ENCODE assay signal across 8 cellular contexts in the genomic region with DNA sequence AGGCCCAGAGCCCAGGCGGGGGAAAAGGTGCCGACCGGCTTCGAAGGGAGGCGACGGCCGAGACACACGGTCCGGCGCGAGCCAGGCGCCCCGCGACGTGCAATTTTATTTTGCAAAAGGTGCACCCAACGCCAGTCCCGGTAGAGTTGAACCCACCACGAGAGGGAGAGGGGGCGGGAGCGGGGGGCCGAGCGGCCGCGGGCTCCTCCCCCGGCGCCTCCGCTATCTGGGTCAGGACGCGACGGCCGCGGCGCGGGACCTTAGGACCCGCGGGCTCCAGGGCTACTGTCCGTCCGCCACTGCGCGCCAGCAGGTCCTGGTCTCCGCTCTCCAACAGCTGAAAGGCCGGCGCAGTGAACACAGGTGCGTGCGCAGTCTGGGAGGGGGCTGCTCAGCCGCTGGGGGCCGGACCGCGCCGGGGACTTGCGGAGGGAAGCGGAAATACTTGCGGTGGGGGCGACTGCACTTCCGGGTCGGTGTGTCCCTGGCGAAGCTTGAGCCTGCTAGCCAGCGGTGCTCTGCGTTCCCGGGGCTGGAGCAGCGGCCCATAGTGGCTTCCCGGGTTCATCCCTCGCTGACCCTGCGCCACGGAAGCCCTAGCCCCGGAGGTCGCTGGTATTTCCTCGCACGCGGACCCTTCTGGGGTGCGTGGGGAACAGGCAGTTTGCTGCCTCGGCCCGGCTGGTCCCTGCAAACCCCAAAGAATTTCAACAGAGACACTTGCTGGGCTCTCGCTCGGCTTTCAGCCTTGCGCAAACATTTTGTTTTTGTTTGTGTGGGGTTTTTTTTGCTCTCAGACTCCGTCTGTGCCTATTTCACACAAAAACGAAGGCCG. TPM values are rescaled to one million over a fixed set of nuclear protein-coding genes. Genes with fewer than 3 reads are reported as not detected.
DNase-seq lines count a peak whose midpoint lies in the region; ATAC-seq and TF ChIP-seq lines count a peak whose summit lies in the region.

A gene with protein sequence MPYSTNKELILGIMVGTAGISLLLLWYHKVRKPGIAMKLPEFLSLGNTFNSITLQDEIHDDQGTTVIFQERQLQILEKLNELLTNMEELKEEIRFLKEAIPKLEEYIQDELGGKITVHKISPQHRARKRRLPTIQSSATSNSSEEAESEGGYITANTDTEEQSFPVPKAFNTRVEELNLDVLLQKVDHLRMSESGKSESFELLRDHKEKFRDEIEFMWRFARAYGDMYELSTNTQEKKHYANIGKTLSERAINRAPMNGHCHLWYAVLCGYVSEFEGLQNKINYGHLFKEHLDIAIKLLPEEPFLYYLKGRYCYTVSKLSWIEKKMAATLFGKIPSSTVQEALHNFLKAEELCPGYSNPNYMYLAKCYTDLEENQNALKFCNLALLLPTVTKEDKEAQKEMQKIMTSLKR (plus strand): TSS at position 225 of the 835 bp plus-strand sequence. CDS start 3,991 bp downstream, outside the sequence.

- H2AFZ ChIP-seq in parathyroid adenoma, result peak within 1 kb of the TSS; percentile 99

- ATAC-seq in activated naive CD8-positive, alpha-beta T cell treated with anti-CD3 and anti-CD28 coated beads, Interleukin-2, amount 10 ng/mL, durations not matched to agents 7 days and 5 days (ENCODE audit: low read depth), result peak; percentile 88
- ATAC-seq in Right ventricle myocardium superior (ENCODE audit: poor library complexity), result peak; percentile 98

- no peak for TF ChIP-seq CTCF in GM06990 (IDR thresholded peaks at IDR 0.05; ENCODE audit: insufficient read depth, low read length, poor library complexity, severe bottlenecking)
- no peak for TF ChIP-seq CTCF in parathyroid adenoma (IDR thresholded peaks at IDR 0.05)
- TF ChIP-seq CTCF in tibial nerve (IDR thresholded peaks at IDR 0.05), result peak in 2 of 5 experiments; percentile 8 to 23

- H3K4me3 Mint-ChIP-seq in activated naive CD8-positive, alpha-beta T cell treated with anti-CD3 and anti-CD28 coated beads, Interleukin-2, amount 10 ng/mL, durations not matched to agents 7 days and 5 days, result peak within 1 kb of the TSS; percentile 92

- no peaks in the 10 kb centered on the region; the same call in 1 of the 2 replicates for H3K27me3 ChIP-seq in GM06990 (replicated peaks; ENCODE audit: control insufficient read depth, insufficient read depth, low read length)
- H3K27me3 ChIP-seq in parathyroid adenoma (ENCODE audit: control insufficient read depth, insufficient read depth, low read length), result no peaks in the 10 kb centered on the region
- H3K27me3 ChIP-seq in tibial nerve, result no peaks in the 10 kb centered on the region

- H3K27ac ChIP-seq in parathyroid adenoma (peak within 1 kb of the TSS; percentile 70), tibial nerve (peak within 1 kb of the TSS; percentile 74 to 96 (median 92))

- H3K4me1 ChIP-seq in parathyroid adenoma, result no peaks in the 10 kb centered on the region
- peaks cover 0 to 18% (median 0%) of the 10 kb centered on the region in 4 donors for H3K4me1 ChIP-seq in tibial nerve

- CTCF ChIA-PET in HEK293T (lab: Yijun Ruan, JAX), result interaction anchor here (0.9 kb wide), 1 partner anchor 34 kb away, joined by 3 read pairs; no protein-coding TSS in a partner anchor

- no peaks in the 10 kb centered on the region for H3K9me3 Mint-ChIP-seq in activated naive CD8-positive, alpha-beta T cell treated with anti-CD3 and anti-CD28 coated beads, Interleukin-2, amount 10 ng/mL, durations not matched to agents 7 days and 5 days

- no peaks in the 10 kb centered on the region for H3K79me2 ChIP-seq in parathyroid adenoma

- H3K36me3 Mint-ChIP-seq in activated naive CD8-positive, alpha-beta T cell treated with anti-CD3 and anti-CD28 coated beads, Interleukin-2, amount 10 ng/mL, durations not matched to agents 7 days and 5 days, result peaks cover 1% of the 10 kb centered on the region

- peak within 1 kb of the TSS; percentile 49 for H3K9ac ChIP-seq in parathyroid adenoma

- WGBS in tibial nerve, 2 donors, result 0 to 2% methylated on average over 26 to 70 of the region's 79 CpGs

- peaks cover 26% of the 10 kb centered on the region for H3K27me3 Mint-ChIP-seq in activated naive CD8-positive, alpha-beta T cell treated with anti-CD3 and anti-CD28 coated beads, Interleukin-2, amount 10 ng/mL, durations not matched to agents 7 days and 5 days

- H3K4me3 ChIP-seq in GM06990 (replicated peaks; ENCODE audit: low read depth, low read length) (peak within 1 kb of the TSS; percentile 83), parathyroid adenoma (ENCODE audit: low read depth, low read length) (peak within 1 kb of the TSS; percentile 79), tibial nerve (peak within 1 kb of the TSS; percentile 65 to 98 (median 90))

- TF ChIP-seq EP300 in tibial nerve (IDR thresholded peaks at IDR 0.05), result peak in 1 of 2 donors; percentile 92

- no peaks in the 10 kb centered on the region for H3K9me3 ChIP-seq in parathyroid adenoma (ENCODE audit: control insufficient read depth, low read length)
- no peaks in the 10 kb centered on the region for H3K9me3 ChIP-seq in tibial nerve

- H3K27ac Mint-ChIP-seq in activated naive CD8-positive, alpha-beta T cell treated with anti-CD3 and anti-CD28 coated beads, Interleukin-2, amount 10 ng/mL, durations not matched to agents 7 days and 5 days, result peak within 1 kb of the TSS; percentile 97

- H3K4me1 Mint-ChIP-seq in activated naive CD8-positive, alpha-beta T cell treated with anti-CD3 and anti-CD28 coated beads, Interleukin-2, amount 10 ng/mL, durations not matched to agents 7 days and 5 days, result peaks cover 14% of the 10 kb centered on the region

- intact Hi-C loops in Right ventricle myocardium superior (cut with DNase I), result no loop called here

- peak within 1 kb of the TSS; percentile 85 for H3K4me2 ChIP-seq in parathyroid adenoma (ENCODE audit: low read length)

- TF ChIP-seq POLR2A in tibial nerve (IDR thresholded peaks at IDR 0.05), result peak; percentile 58 to 75

- POLR2A ChIA-PET in HEK293T (lab: Yijun Ruan, JAX), result interaction anchor here (0.7 to 1.6 kb wide), 7 partner anchors 15 to 826 kb away, joined by 3 to 5 read pairs (median 4); partner anchors contain the start of gene SRSF7
- POLR2A ChIA-PET in activated naive CD8-positive, alpha-beta T cell treated with anti-CD3 and anti-CD28 coated beads, Interleukin-2, amount 10 ng/mL, durations not matched to agents 7 days and 5 days (lab: Charles Lee), result interaction anchor here (1.9 to 2.0 kb wide), 2 partner anchors 9 to 151 kb away, joined by 6 to 11 read pairs; partner anchors contain the start of gene CYP1B1

- DNase-seq in GM06990 (ENCODE audit: extremely low read depth, insufficient read length) (peak; percentile 93), HEK293T (ENCODE audit: extremely low spot score) (peak; percentile 92), NCI-H1048 (lab: John Stamatoyannopoulos, UW) (peak; percentile 81), SKM-1 treated with dmso at 0.1 percent for 144 hours (lab: John Stamatoyannopoulos, UW; ENCODE audit: unreplicated experiment) (peak; percentile 89), Right ventricle myocardium superior (peak; percentile 95), tibial nerve (ENCODE audit: low spot score in 2 of 2) (peak; percentile 71 to 75)
- peak; percentile 92 for DNase-seq in activated naive CD8-positive, alpha-beta T cell treated with anti-CD3 and anti-CD28 coated beads, Interleukin-2, amount 10 ng/mL, durations not matched to agents 7 days and 5 days

- no peaks in the 10 kb centered on the region for H3K36me3 ChIP-seq in GM06990 (ENCODE audit: control insufficient read depth, insufficient read depth, low read length)
- no peaks in the 10 kb centered on the region for H3K36me3 ChIP-seq in parathyroid adenoma (ENCODE audit: control insufficient read depth, insufficient read depth, low read length)
- peaks cover 0 to under 1% (median 0%) of the 10 kb centered on the region in 3 donors for H3K36me3 ChIP-seq in tibial nerve

TF ChIP-seq in HEK293T, 16 proteins besides CTCF, POLR2A, EP300 and RAD21:
- TF ChIP-seq FOXM1 (IDR thresholded peaks at IDR 0.05; ENCODE audit: borderline replicate concordance) (peak; percentile 70; the same call in 1 of the 2 replicates), ELF4 (IDR thresholded peaks at IDR 0.05) (peak; percentile 95), BHLHE40 (IDR thresholded peaks at IDR 0.05; ENCODE audit: borderline replicate concordance) (no peak), ARNT (IDR thresholded peaks at IDR 0.05) (no peak), SP1 (IDR thresholded peaks at IDR 0.05) (no peak), L3MBTL2 (conservative IDR thresholded peaks at IDR 0.05) (peak; percentile 84), TARDBP (IDR thresholded peaks at IDR 0.05) (no peak)
TF ChIP-seq in HEK293T: peak in this region for 3.

RNA-seq across cellular contexts. Expression of the gene that starts here (rescaled TPM):
- 1 to 10 TPM; 2.3 to 3.0 TPM for total RNA-seq in activated naive CD8-positive, alpha-beta T cell treated with anti-CD3 and anti-CD28 coated beads, Interleukin-2, amount 10 ng/mL, durations not matched to agents 7 days and 5 days
- total RNA-seq in Right ventricle myocardium superior, result 4.9 TPM
- 10 to 100 TPM in 3 of 4 donors, 1 to 10 TPM in 1; 9.6 to 14.4 (median 12.0) TPM for total RNA-seq in tibial nerve

Comparison
In these comparisons a context has a peak if more than half of its experiments do, and no peak if none do; other contexts are left out.
1. Peak in every context shown above with its lines: DNase-seq, ATAC-seq, H3K4me3 ChIP-seq and H3K27ac ChIP-seq.